ENCODE assay signal across 1 cellular context in genomic region chr15:82679626-82680199, GRCh38.
TF ChIP-seq lines count a peak whose summit lies in the region.

No MANE protein-coding gene starts in this region.

TF ChIP-seq in SK-N-SH, 30 proteins besides CTCF, POLR2A, EP300 and RAD21 (continued from another document):
- TF ChIP-seq, protein P1, sequence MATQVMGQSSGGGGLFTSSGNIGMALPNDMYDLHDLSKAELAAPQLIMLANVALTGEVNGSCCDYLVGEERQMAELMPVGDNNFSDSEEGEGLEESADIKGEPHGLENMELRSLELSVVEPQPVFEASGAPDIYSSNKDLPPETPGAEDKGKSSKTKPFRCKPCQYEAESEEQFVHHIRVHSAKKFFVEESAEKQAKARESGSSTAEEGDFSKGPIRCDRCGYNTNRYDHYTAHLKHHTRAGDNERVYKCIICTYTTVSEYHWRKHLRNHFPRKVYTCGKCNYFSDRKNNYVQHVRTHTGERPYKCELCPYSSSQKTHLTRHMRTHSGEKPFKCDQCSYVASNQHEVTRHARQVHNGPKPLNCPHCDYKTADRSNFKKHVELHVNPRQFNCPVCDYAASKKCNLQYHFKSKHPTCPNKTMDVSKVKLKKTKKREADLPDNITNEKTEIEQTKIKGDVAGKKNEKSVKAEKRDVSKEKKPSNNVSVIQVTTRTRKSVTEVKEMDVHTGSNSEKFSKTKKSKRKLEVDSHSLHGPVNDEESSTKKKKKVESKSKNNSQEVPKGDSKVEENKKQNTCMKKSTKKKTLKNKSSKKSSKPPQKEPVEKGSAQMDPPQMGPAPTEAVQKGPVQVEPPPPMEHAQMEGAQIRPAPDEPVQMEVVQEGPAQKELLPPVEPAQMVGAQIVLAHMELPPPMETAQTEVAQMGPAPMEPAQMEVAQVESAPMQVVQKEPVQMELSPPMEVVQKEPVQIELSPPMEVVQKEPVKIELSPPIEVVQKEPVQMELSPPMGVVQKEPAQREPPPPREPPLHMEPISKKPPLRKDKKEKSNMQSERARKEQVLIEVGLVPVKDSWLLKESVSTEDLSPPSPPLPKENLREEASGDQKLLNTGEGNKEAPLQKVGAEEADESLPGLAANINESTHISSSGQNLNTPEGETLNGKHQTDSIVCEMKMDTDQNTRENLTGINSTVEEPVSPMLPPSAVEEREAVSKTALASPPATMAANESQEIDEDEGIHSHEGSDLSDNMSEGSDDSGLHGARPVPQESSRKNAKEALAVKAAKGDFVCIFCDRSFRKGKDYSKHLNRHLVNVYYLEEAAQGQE (IDR thresholded peaks at IDR 0.05; ENCODE audit: low read depth, low read length): no peak
- TF ChIP-seq FOSL2 (IDR thresholded peaks at IDR 0.05; ENCODE audit: borderline replicate concordance, low read depth) (no peak), RFX5 (IDR thresholded peaks at IDR 0.05; ENCODE audit: low read length) (no peak), GATA2 (CRISPR knock-in tag; IDR thresholded peaks at IDR 0.05) (no peak), FOXJ3 (CRISPR knock-in tag; IDR thresholded peaks at IDR 0.05) (no peak), ELF1 (IDR thresholded peaks at IDR 0.05) (no peak)
- TF ChIP-seq, protein P2, sequence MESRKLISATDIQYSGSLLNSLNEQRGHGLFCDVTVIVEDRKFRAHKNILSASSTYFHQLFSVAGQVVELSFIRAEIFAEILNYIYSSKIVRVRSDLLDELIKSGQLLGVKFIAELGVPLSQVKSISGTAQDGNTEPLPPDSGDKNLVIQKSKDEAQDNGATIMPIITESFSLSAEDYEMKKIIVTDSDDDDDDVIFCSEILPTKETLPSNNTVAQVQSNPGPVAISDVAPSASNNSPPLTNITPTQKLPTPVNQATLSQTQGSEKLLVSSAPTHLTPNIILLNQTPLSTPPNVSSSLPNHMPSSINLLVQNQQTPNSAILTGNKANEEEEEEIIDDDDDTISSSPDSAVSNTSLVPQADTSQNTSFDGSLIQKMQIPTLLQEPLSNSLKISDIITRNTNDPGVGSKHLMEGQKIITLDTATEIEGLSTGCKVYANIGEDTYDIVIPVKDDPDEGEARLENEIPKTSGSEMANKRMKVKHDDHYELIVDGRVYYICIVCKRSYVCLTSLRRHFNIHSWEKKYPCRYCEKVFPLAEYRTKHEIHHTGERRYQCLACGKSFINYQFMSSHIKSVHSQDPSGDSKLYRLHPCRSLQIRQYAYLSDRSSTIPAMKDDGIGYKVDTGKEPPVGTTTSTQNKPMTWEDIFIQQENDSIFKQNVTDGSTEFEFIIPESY (IDR thresholded peaks at IDR 0.05; ENCODE audit: borderline replicate concordance, low read depth): no peak
- TF ChIP-seq, protein P3, sequence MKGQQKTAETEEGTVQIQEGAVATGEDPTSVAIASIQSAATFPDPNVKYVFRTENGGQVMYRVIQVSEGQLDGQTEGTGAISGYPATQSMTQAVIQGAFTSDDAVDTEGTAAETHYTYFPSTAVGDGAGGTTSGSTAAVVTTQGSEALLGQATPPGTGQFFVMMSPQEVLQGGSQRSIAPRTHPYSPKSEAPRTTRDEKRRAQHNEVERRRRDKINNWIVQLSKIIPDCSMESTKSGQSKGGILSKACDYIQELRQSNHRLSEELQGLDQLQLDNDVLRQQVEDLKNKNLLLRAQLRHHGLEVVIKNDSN (IDR thresholded peaks at IDR 0.05; ENCODE audit: borderline replicate concordance, low read depth): no peak
